In the genomic region with DNA sequence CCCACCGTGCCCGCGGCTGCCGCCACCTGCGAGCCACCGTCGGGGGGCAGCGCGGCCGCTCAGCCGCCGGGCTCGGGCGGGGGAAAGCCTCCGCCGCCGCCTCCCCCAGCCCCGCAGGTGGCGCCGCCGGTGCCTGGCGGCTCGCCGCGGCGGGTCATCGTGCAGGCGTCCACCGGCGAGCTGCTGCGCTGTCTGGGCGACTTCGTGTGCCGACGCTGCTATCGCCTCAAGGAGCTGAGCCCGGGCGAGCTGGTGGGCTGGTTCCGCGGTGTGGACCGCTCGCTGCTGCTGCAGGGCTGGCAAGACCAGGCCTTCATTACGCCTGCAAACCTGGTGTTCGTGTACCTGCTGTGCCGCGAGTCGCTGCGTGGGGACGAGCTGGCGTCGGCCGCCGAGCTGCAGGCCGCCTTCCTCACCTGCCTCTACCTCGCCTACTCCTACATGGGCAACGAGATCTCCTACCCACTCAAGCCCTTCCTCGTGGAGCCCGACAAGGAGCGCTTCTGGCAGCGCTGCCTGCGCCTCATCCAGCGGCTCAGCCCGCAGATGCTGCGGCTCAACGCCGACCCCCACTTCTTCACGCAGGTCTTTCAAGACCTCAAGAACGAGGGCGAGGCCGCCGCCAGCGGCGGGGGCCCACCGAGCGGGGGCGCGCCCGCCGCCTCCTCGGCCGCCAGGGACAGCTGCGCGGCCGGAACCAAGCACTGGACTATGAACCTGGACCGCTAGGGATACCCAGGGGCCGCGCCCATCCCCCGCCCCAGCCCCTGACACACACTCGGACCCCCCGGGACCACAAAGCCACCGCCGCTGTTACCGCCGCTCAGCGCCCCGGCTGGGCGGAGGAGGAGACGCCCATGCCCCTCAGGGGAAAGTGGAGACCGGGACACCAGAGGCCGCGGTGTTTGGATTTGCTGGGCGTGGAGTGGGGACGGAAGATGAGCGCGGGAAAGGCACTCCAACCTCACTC, we compare ENCODE assay signal across 1 cellular context.
TF ChIP-seq lines count a peak whose summit lies in the region.

No MANE protein-coding gene starts in this region.

TF ChIP-seq in K562, 482 proteins besides CTCF, POLR2A, EP300 and RAD21:
- TF ChIP-seq SAFB (IDR thresholded peaks at IDR 0.05; ENCODE audit: borderline replicate concordance, low read depth, low read length), result 0 out of 2 replicates have a peak, but pooled peaks have one; percentile 12
- peak; percentile 83; the same call in 1 of the 2 replicates for TF ChIP-seq EZH2 (IDR thresholded peaks at IDR 0.05; ENCODE audit: borderline replicate concordance, low read depth, low read length)
- no peak for TF ChIP-seq SMC3 (conservative IDR thresholded peaks at IDR 0.05; ENCODE audit: insufficient read depth, low read depth, low read length)
- TF ChIP-seq, protein P1, sequence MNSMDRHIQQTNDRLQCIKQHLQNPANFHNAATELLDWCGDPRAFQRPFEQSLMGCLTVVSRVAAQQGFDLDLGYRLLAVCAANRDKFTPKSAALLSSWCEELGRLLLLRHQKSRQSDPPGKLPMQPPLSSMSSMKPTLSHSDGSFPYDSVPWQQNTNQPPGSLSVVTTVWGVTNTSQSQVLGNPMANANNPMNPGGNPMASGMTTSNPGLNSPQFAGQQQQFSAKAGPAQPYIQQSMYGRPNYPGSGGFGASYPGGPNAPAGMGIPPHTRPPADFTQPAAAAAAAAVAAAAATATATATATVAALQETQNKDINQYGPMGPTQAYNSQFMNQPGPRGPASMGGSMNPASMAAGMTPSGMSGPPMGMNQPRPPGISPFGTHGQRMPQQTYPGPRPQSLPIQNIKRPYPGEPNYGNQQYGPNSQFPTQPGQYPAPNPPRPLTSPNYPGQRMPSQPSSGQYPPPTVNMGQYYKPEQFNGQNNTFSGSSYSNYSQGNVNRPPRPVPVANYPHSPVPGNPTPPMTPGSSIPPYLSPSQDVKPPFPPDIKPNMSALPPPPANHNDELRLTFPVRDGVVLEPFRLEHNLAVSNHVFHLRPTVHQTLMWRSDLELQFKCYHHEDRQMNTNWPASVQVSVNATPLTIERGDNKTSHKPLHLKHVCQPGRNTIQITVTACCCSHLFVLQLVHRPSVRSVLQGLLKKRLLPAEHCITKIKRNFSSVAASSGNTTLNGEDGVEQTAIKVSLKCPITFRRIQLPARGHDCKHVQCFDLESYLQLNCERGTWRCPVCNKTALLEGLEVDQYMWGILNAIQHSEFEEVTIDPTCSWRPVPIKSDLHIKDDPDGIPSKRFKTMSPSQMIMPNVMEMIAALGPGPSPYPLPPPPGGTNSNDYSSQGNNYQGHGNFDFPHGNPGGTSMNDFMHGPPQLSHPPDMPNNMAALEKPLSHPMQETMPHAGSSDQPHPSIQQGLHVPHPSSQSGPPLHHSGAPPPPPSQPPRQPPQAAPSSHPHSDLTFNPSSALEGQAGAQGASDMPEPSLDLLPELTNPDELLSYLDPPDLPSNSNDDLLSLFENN (IDR thresholded peaks at IDR 0.05; ENCODE audit: low read depth in 2 of 2, low read length in 2 of 2), result no peak
TF ChIP-seq in K562: peak in this region for 2.
